21 cellular contexts compared by ENCODE assay signal in genomic region chr18:7641813-7642212, GRCh38.
DNase-seq lines count a peak whose midpoint lies in the region; ATAC-seq, FAIRE-seq and TF ChIP-seq lines count a peak whose summit lies in the region.
"Had no signal": no experiment of that assay in that cellular context is flagged by ENCODE, and none has a peak within 500 bp of the region (broad histone marks: within the 10 kb centered on the region; RNA-seq: fewer than 3 reads in every experiment).

No MANE protein-coding gene starts in this region.

- peak; percentile 35 to 83 (median 50) for ATAC-seq in right lobe of liver
- no peak for ATAC-seq in HG02610 (IDR thresholded peaks at IDR 0.05; ENCODE audit: unreplicated experiment)
- ATAC-seq: GM12878, GM23338 had no signal

- H3K4me3 ChIP-seq in hepatocyte (no peak overlapping the region), right lobe of liver (no peak overlapping the region), smooth muscle cell (no peak overlapping the region)
- H3K4me3 ChIP-seq: GM12878, GM23338 had no signal

- H3K27me3 ChIP-seq in hepatocyte (no peaks in the 10 kb centered on the region), right lobe of liver (no peaks in the 10 kb centered on the region), smooth muscle cell (ENCODE audit: low read depth) (no peaks in the 10 kb centered on the region)

- TF ChIP-seq CTCF in hepatocyte (IDR thresholded peaks at IDR 0.05; ENCODE audit: poor library complexity) (no peak), right lobe of liver (IDR thresholded peaks at IDR 0.05) (no peak), smooth muscle cell (IDR thresholded peaks at IDR 0.05; ENCODE audit: borderline replicate concordance, insufficient read depth, poor library complexity, severe bottlenecking) (no peak)

- H3K4me1 ChIP-seq in hepatocyte (ENCODE audit: insufficient read depth), result no peaks in the 10 kb centered on the region
- peaks cover 0 to 25% (median 2%) of the 10 kb centered on the region in 4 donors for H3K4me1 ChIP-seq in right lobe of liver
- no peaks in the 10 kb centered on the region for H3K4me1 ChIP-seq in smooth muscle cell (ENCODE audit: low read depth)

- DNase-seq in DMS53 treated with DMSO at 0.1 percent for 48 hours (lab: John Stamatoyannopoulos, UW; ENCODE audit: unreplicated experiment) (peak; percentile 23), hepatocyte (ENCODE audit: low spot score) (no peak), right lobe of liver (no peak), smooth muscle cell (lab: John Stamatoyannopoulos, UW; ENCODE audit: unreplicated experiment) (no peak), HT-29 (ENCODE audit: low spot score) (no peak), GM12892 (ENCODE audit: insufficient read length) (no peak), NCI-H2081 treated with DMSO at 0.1 percent for 48 hours (lab: John Stamatoyannopoulos, UW) (no peak)
- DNase-seq: ACHN; AML-193; CD4-positive, alpha-beta T cell; DMS153; DND-41; EL; HCEC 1CT had no signal

- FAIRE-seq in GM12892 (lab: Jason Lieb, UNC), result no peak
- FAIRE-seq: A204.1, GM12878, H54 had no signal

- H4K20me1 ChIP-seq in hepatocyte (ENCODE audit: insufficient read depth, poor library complexity, severe bottlenecking) (no peaks in the 10 kb centered on the region), smooth muscle cell (ENCODE audit: low read depth) (peaks cover 96% of the 10 kb centered on the region)

- 63% methylated on average over 4 of the region's 4 CpGs for WGBS in hepatocyte (ENCODE audit: low lambda C conversion rate, missing lambda C conversion rate)
- WGBS in right lobe of liver (ENCODE audit: insufficient coverage, low coverage, low lambda C conversion rate, missing lambda C conversion rate), result 57% methylated on average over 4 of the region's 4 CpGs
- 79% methylated on average over 4 of the region's 4 CpGs for WGBS in smooth muscle cell (ENCODE audit: low lambda C conversion rate)

- peak overlapping the region; percentile 11 for H3K4me2 ChIP-seq in hepatocyte
- peak overlapping the region; percentile 47 for H3K4me2 ChIP-seq in smooth muscle cell
- H3K4me2 ChIP-seq: GM23338, KMS-11 had no signal

- H3K36me3 ChIP-seq in hepatocyte (replicated peaks; ENCODE audit: insufficient read depth, low read depth) (peaks cover 2% of the 10 kb centered on the region), right lobe of liver (no peaks in the 10 kb centered on the region), smooth muscle cell (ENCODE audit: low read depth) (no peaks in the 10 kb centered on the region)

- peaks cover 30% of the 10 kb centered on the region for H3K79me2 ChIP-seq in hepatocyte
- peaks cover 60% of the 10 kb centered on the region for H3K79me2 ChIP-seq in smooth muscle cell (ENCODE audit: low read depth)

- H2AFZ ChIP-seq in hepatocyte (no peak overlapping the region), smooth muscle cell (ENCODE audit: low read depth) (no peak overlapping the region)
- H2AFZ ChIP-seq: GM23338 had no signal

- no peak overlapping the region for H3K9ac ChIP-seq in smooth muscle cell (ENCODE audit: low read depth)
- H3K9ac ChIP-seq: KMS-11 had no signal

- H3K9me3 ChIP-seq in hepatocyte (ENCODE audit: low read depth) (no peaks in the 10 kb centered on the region), right lobe of liver (no peaks in the 10 kb centered on the region), smooth muscle cell (replicated peaks; ENCODE audit: low read depth) (no peaks in the 10 kb centered on the region)

- H3K27ac ChIP-seq in hepatocyte (no peak overlapping the region), right lobe of liver (no peak overlapping the region), smooth muscle cell (ENCODE audit: low read depth) (no peak overlapping the region)
- H3K27ac ChIP-seq: C4-2B, KMS-11 had no signal

- TF ChIP-seq POLR2A in right lobe of liver (IDR thresholded peaks at IDR 0.05) (no peak), GM12892 (IDR thresholded peaks at IDR 0.05; ENCODE audit: low read depth, low read length) (no peak)

- intact Hi-C loops in right lobe of liver (cut with DNase I), result no loop called here

- H3K9me2 ChIP-seq in hepatocyte (replicated peaks; ENCODE audit: insufficient read depth), result no peaks in the 10 kb centered on the region

- no peaks in the 10 kb centered on the region for H3F3A ChIP-seq in smooth muscle cell (ENCODE audit: low read depth)
